ENCODE assay signal across 25 cellular contexts in genomic region chr1:160865316-160865715, GRCh38. TPM values are rescaled to one million over a fixed set of nuclear protein-coding genes. Genes with fewer than 3 reads are reported as not detected.
"Had no signal": no experiment of that assay in that cellular context is flagged by ENCODE, and none has a peak within 500 bp of the region (broad histone marks: within the 10 kb centered on the region; RNA-seq: fewer than 3 reads in every experiment).

No MANE protein-coding gene starts in this region.

- H3K27ac ChIP-seq: breast epithelium had no signal

- H3K27me3 Mint-ChIP-seq: activated CD8-positive, alpha-beta T cell treated with anti-CD3 and anti-CD28 coated beads for 36 hours; activated naive CD4-positive, alpha-beta T cell treated with anti-CD3 and anti-CD28 coated beads, Interleukin-2, amount 50 U/mL, for 24 hours; T-cell had no signal

- H3K4me1 ChIP-seq: breast epithelium had no signal

- H3K36me3 ChIP-seq: breast epithelium had no signal

- H3K4me3 ChIP-seq: breast epithelium had no signal

- H3K9me3 ChIP-seq: breast epithelium had no signal

- H3K27me3 ChIP-seq: breast epithelium had no signal

- DNase-seq: activated CD4-positive, alpha-beta T cell treated with anti-CD3 and anti-CD28 coated beads for 4 hours; activated CD8-positive, alpha-beta memory T cell treated with anti-CD3 and anti-CD28 coated beads, Interleukin-2, amount 50 U/mL, for 4 hours; activated CD8-positive, alpha-beta T cell treated with anti-CD3 and anti-CD28 coated beads for 36 hours; activated gamma-delta T cell treated with Interleukin-2 at 50 U/mL for 16 hours; activated T-cell treated with anti-CD3 and anti-CD28 coated beads, Interleukin-2, amount 50 U/mL, for 72 hours; aorta; central memory CD4-positive, alpha-beta T cell; Karpas-422; NCI-H1092 treated with DMSO at 0.1 percent for 48 hours; NCI-H1436; NCI-H187; NCI-H2081; NCI-H510A treated with DMSO at 0.1 percent for 48 hours; NCI-H69; PC-3; SHP77; T-cell; T-helper 2 cell; T1000 had no signal

- ATAC-seq: activated CD4-positive, CD25-positive, alpha-beta regulatory T cell treated with anti-CD3 and anti-CD28 coated beads, Interleukin-2, amount 50 U/mL, for 24 hours; activated CD8-positive, alpha-beta T cell treated with anti-CD3 and anti-CD28 coated beads for 36 hours; activated T-cell treated with anti-CD3 and anti-CD28 coated beads, Interleukin-2, amount 50 U/mL, for 72 hours; PC-3; T-cell had no signal

- H3K9me3 Mint-ChIP-seq: activated CD8-positive, alpha-beta T cell treated with anti-CD3 and anti-CD28 coated beads for 36 hours; activated naive CD4-positive, alpha-beta T cell treated with anti-CD3 and anti-CD28 coated beads, Interleukin-2, amount 50 U/mL, for 24 hours; activated T-cell treated with anti-CD3 and anti-CD28 coated beads, Interleukin-2, amount 50 U/mL, for 72 hours; activated T-helper 2 cell treated with anti-CD3 and anti-CD28 coated beads, Interferon-gamma antibody, Interleukin-2, Interleukin-4, amounts not matched to agents 10 μg/mL and 5 μg/mL and 100 μg/mL, durations not matched to agents 14 hours and 24 hours and 36 hours; T-cell had no signal

- H3K4me3 Mint-ChIP-seq: activated CD8-positive, alpha-beta T cell treated with anti-CD3 and anti-CD28 coated beads for 36 hours; activated naive CD4-positive, alpha-beta T cell treated with anti-CD3 and anti-CD28 coated beads, Interleukin-2, amount 50 U/mL, for 24 hours; activated T-cell treated with anti-CD3 and anti-CD28 coated beads, Interleukin-2, amount 50 U/mL, for 72 hours; T-cell had no signal

- FAIRE-seq: RCC 7860 had no signal

- H3K27ac Mint-ChIP-seq: activated CD8-positive, alpha-beta T cell treated with anti-CD3 and anti-CD28 coated beads for 36 hours; activated naive CD4-positive, alpha-beta T cell treated with anti-CD3 and anti-CD28 coated beads, Interleukin-2, amount 50 U/mL, for 24 hours; activated T-cell treated with anti-CD3 and anti-CD28 coated beads, Interleukin-2, amount 50 U/mL, for 72 hours; activated T-helper 2 cell treated with anti-CD3 and anti-CD28 coated beads, Interferon-gamma antibody, Interleukin-2, Interleukin-4, amounts not matched to agents 10 μg/mL and 5 μg/mL and 100 μg/mL, durations not matched to agents 14 hours and 24 hours and 36 hours; T-cell had no signal

- H3K36me3 Mint-ChIP-seq: activated naive CD4-positive, alpha-beta T cell treated with anti-CD3 and anti-CD28 coated beads, Interleukin-2, amount 50 U/mL, for 24 hours; T-cell had no signal

RNA-seq across cellular contexts. Expression of gene CD244, which starts 2.6 kb away (rescaled TPM):
- total RNA-seq: chondrocyte, PC-3 had no signal

RNA-seq across cellular contexts. Expression of gene ITLN1, which starts 19.7 kb away (rescaled TPM):
- total RNA-seq: activated CD8-positive, alpha-beta T cell treated with anti-CD3 and anti-CD28 coated beads for 36 hours; activated T-cell treated with anti-CD3 and anti-CD28 coated beads, Interleukin-2, amount 50 U/mL, for 72 hours; activated T-helper 2 cell treated with anti-CD3 and anti-CD28 coated beads, Interferon-gamma antibody, Interleukin-2, Interleukin-4, amounts not matched to agents 10 μg/mL and 5 μg/mL and 100 μg/mL, durations not matched to agents 14 hours and 24 hours and 36 hours; chondrocyte; PC-3; T-cell had no signal
